In genomic region chr3:146969356-146969755, GRCh38 we compare ENCODE assay signal across 1 cellular context.
TF ChIP-seq lines count a peak whose summit lies in the region.

No MANE protein-coding gene starts in this region.

TF ChIP-seq in WTC11, 78 proteins besides CTCF, POLR2A, EP300 and RAD21 (continued from another document):
- no peak for TF ChIP-seq ARID4B (CRISPR knock-in tag; IDR thresholded peaks at IDR 0.05; ENCODE audit: borderline replicate concordance)
- TF ChIP-seq ZNF396 (CRISPR knock-in tag; IDR thresholded peaks at IDR 0.05; ENCODE audit: borderline replicate concordance), result no peak
